Comparison of ENCODE assay signal across 15 cellular contexts in the genomic region with DNA sequence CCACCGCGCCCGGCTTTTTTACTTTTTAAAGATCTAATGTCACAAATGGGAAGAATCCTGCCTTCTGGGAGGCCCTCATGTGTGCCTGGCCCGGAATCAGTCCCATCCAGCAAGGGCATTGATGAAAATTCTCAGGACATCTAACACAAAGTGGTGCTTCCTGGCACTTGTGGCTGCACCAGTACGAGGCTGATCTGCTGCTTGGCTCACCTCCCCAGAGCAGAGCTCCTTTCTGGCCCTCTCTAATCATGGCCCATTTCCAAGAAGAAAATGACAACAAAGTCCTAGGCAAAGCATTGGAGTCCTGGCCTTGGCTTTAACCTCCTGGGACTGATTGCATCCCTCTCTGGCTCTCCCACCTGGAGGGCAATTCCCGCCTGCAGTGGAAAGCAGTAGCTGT.
"Had no signal": no experiment of that assay in that cellular context is flagged by ENCODE, and none has a peak within 500 bp of the region (broad histone marks: within the 10 kb centered on the region; RNA-seq: fewer than 3 reads in every experiment).

No MANE protein-coding gene starts in this region.

- H3K4me3 ChIP-seq: tibial artery, uterus had no signal

- H3K9me3 Mint-ChIP-seq: activated CD4-positive, alpha-beta memory T cell treated with anti-CD3 and anti-CD28 coated beads for 36 hours; nephron progenitor cell had no signal

- H3K36me3 Mint-ChIP-seq: activated CD4-positive, alpha-beta memory T cell treated with anti-CD3 and anti-CD28 coated beads for 36 hours had no signal

- H3K4me3 Mint-ChIP-seq: activated CD4-positive, alpha-beta memory T cell treated with anti-CD3 and anti-CD28 coated beads for 36 hours; activated CD4-positive, alpha-beta T cell treated with anti-CD3 and anti-CD28 coated beads for 36 hours; nephron progenitor cell had no signal

- H3K9me3 ChIP-seq: tibial artery, uterus had no signal

- ATAC-seq: activated CD4-positive, alpha-beta T cell treated with anti-CD3 and anti-CD28 coated beads for 36 hours had no signal

- DNase-seq: activated CD4-positive, alpha-beta memory T cell treated with anti-CD3 and anti-CD28 coated beads for 36 hours; activated CD4-positive, alpha-beta T cell treated with anti-CD3 and anti-CD28 coated beads for 36 hours; activated naive CD4-positive, alpha-beta T cell treated with Interleukin-2 at 50 U/mL for 16 hours; activated T-cell treated with anti-CD3 and anti-CD28 coated beads for 4 hours; brain microvascular endothelial cell; central memory CD4-positive, alpha-beta T cell; erythroblast; kidney; nephron progenitor cell; occipital lobe; stimulated activated naive CD4-positive, alpha-beta T cell; tibial artery; uterus; WERI-Rb-1 had no signal

- H3K27ac Mint-ChIP-seq: activated CD4-positive, alpha-beta memory T cell treated with anti-CD3 and anti-CD28 coated beads for 36 hours; activated CD4-positive, alpha-beta T cell treated with anti-CD3 and anti-CD28 coated beads for 36 hours; nephron progenitor cell; progenitor cell of endocrine pancreas had no signal

- H3K36me3 ChIP-seq: brain microvascular endothelial cell, tibial artery, uterus, WERI-Rb-1 had no signal

- H3K4me1 ChIP-seq: tibial artery, uterus had no signal

- H3K27me3 Mint-ChIP-seq: activated CD4-positive, alpha-beta T cell treated with anti-CD3 and anti-CD28 coated beads for 36 hours had no signal

- H3K27me3 ChIP-seq: brain microvascular endothelial cell, tibial artery, uterus had no signal

- H3K27ac ChIP-seq: brain microvascular endothelial cell, tibial artery, uterus, WERI-Rb-1 had no signal
